ENCODE assay signal across 32 cellular contexts in genomic region chr5:156654444-156654843, GRCh38.
"Had no signal": no experiment of that assay in that cellular context is flagged by ENCODE, and none has a peak within 500 bp of the region (broad histone marks: within the 10 kb centered on the region; RNA-seq: fewer than 3 reads in every experiment).

No MANE protein-coding gene starts in this region.

- H3K27me3 Mint-ChIP-seq: dendritic cell treated with granulocyte-macrophage colony-stimulating factor and Interleukin-4, amounts not matched to agents 40 ng/mL and 50 ng/mL, for 4 days had no signal

- H3K4me3 ChIP-seq: coronary artery, dorsolateral prefrontal cortex, heart left ventricle had no signal

- DNase-seq: activated CD4-positive, alpha-beta memory T cell treated with anti-CD3 and anti-CD28 coated beads for 36 hours; activated CD4-positive, alpha-beta T cell treated with anti-CD3 and anti-CD28 coated beads for 36 hours; activated CD4-positive, alpha-beta T cell treated with anti-CD3 and anti-CD28 coated beads, Interleukin-2, amount 10 ng/mL, durations not matched to agents 24 days and 14 days; activated CD4-positive, CD25-positive, alpha-beta regulatory T cell; activated CD4-positive, CD25-positive, alpha-beta regulatory T cell treated with anti-CD3 and anti-CD28 coated beads, Interleukin-2, amount 50 U/mL, for 72 hours; activated CD8-positive, alpha-beta memory T cell treated with anti-CD3 and anti-CD28 coated beads, Interleukin-2, amount 10 ng/mL, durations not matched to agents 7 days and 5 days; activated CD8-positive, alpha-beta memory T cell treated with anti-CD3 and anti-CD28 coated beads, Interleukin-2, amount 50 U/mL, for 4 hours; activated CD8-positive, alpha-beta T cell treated with anti-CD3 and anti-CD28 coated beads, Interleukin-2, amount 10 ng/mL, durations not matched to agents 7 days and 5 days; activated effector memory CD4-positive, alpha-beta T cell treated with anti-CD3 and anti-CD28 coated beads, Interleukin-2, amount 50 U/mL, for 16 hours; activated naive CD4-positive, alpha-beta T cell treated with anti-CD3 and anti-CD28 coated beads for 36 hours; activated naive CD8-positive, alpha-beta T cell treated with anti-CD3 and anti-CD28 coated beads for 36 hours; activated naive CD8-positive, alpha-beta T cell treated with anti-CD3 and anti-CD28 coated beads, Interleukin-2, amount 50 U/mL, for 24 hours; activated T-cell treated with anti-CD3 and anti-CD28 coated beads, Interleukin-2, amount 50 U/mL, for 1 hour; activated T-cell treated with anti-CD3 and anti-CD28 coated beads, Interleukin-2, amount 50 U/mL, for 48 hours; anterior cingulate cortex; brain microvascular endothelial cell; dorsolateral prefrontal cortex; foreskin fibroblast; glutamatergic neuron; heart left ventricle; T-helper 1 cell; T-helper 17 cell; T1000; WERI-Rb-1 had no signal

- H3K36me3 Mint-ChIP-seq: activated CD4-positive, alpha-beta memory T cell treated with anti-CD3 and anti-CD28 coated beads for 36 hours; activated CD8-positive, alpha-beta memory T cell treated with anti-CD3 and anti-CD28 coated beads, Interleukin-2, amount 10 ng/mL, durations not matched to agents 7 days and 5 days; activated naive CD4-positive, alpha-beta T cell treated with anti-CD3 and anti-CD28 coated beads, Interleukin-2, amount 50 U/mL, for 24 hours; activated naive CD8-positive, alpha-beta T cell treated with anti-CD3 and anti-CD28 coated beads for 36 hours had no signal

- H3K4me3 Mint-ChIP-seq: activated CD4-positive, alpha-beta memory T cell treated with anti-CD3 and anti-CD28 coated beads for 36 hours; activated CD4-positive, alpha-beta T cell treated with anti-CD3 and anti-CD28 coated beads for 36 hours; activated CD4-positive, alpha-beta T cell treated with anti-CD3 and anti-CD28 coated beads, Interleukin-2, amount 10 ng/mL, durations not matched to agents 24 days and 14 days; activated CD8-positive, alpha-beta memory T cell treated with anti-CD3 and anti-CD28 coated beads, Interleukin-2, amount 10 ng/mL, durations not matched to agents 7 days and 5 days; activated CD8-positive, alpha-beta T cell treated with anti-CD3 and anti-CD28 coated beads, Interleukin-2, amount 10 ng/mL, durations not matched to agents 7 days and 5 days; activated naive CD4-positive, alpha-beta T cell treated with anti-CD3 and anti-CD28 coated beads for 36 hours; activated naive CD4-positive, alpha-beta T cell treated with anti-CD3 and anti-CD28 coated beads, Interleukin-2, amount 50 U/mL, for 24 hours; activated naive CD8-positive, alpha-beta T cell treated with anti-CD3 and anti-CD28 coated beads for 36 hours; activated naive CD8-positive, alpha-beta T cell treated with anti-CD3 and anti-CD28 coated beads, Interleukin-2, amount 50 U/mL, for 24 hours; activated T-helper 1 cell treated with anti-CD3 and anti-CD28 coated beads, Interleukin-12 subunit alpha, Interleukin-12 subunit beta, Interleukin-2, Interleukin-4 antibody, amounts not matched to agents 30 ng/mL and 10 ng/mL and 1 ng/mL, durations not matched to agents 14 hours and 24 hours and 36 hours; central memory CD8-positive, alpha-beta T cell; dendritic cell treated with granulocyte-macrophage colony-stimulating factor and Interleukin-4, amounts not matched to agents 40 ng/mL and 50 ng/mL, for 4 days; T-helper 17 cell; T-helper 2 cell treated with Interferon-gamma antibody and Interleukin-4, amounts not matched to agents 5 μg/mL and 100 μg/mL, for 36 hours had no signal

- H3K27me3 ChIP-seq: brain microvascular endothelial cell, dorsolateral prefrontal cortex, heart left ventricle had no signal

- H3K4me1 Mint-ChIP-seq: activated CD4-positive, alpha-beta T cell treated with anti-CD3 and anti-CD28 coated beads for 36 hours; activated CD4-positive, alpha-beta T cell treated with anti-CD3 and anti-CD28 coated beads, Interleukin-2, amount 10 ng/mL, durations not matched to agents 24 days and 14 days; activated CD8-positive, alpha-beta memory T cell treated with anti-CD3 and anti-CD28 coated beads, Interleukin-2, amount 10 ng/mL, durations not matched to agents 7 days and 5 days; activated naive CD4-positive, alpha-beta T cell treated with anti-CD3 and anti-CD28 coated beads, Interleukin-2, amount 50 U/mL, for 24 hours; activated naive CD8-positive, alpha-beta T cell treated with anti-CD3 and anti-CD28 coated beads, Interleukin-2, amount 50 U/mL, for 24 hours; central memory CD8-positive, alpha-beta T cell; T-helper 17 cell had no signal

- H3K9me3 Mint-ChIP-seq: activated CD4-positive, alpha-beta memory T cell treated with anti-CD3 and anti-CD28 coated beads for 36 hours; activated naive CD4-positive, alpha-beta T cell treated with anti-CD3 and anti-CD28 coated beads for 36 hours; activated naive CD4-positive, alpha-beta T cell treated with anti-CD3 and anti-CD28 coated beads, Interleukin-2, amount 50 U/mL, for 24 hours; activated naive CD8-positive, alpha-beta T cell treated with anti-CD3 and anti-CD28 coated beads for 36 hours; activated naive CD8-positive, alpha-beta T cell treated with anti-CD3 and anti-CD28 coated beads, Interleukin-2, amount 50 U/mL, for 24 hours; activated T-helper 1 cell treated with anti-CD3 and anti-CD28 coated beads, Interleukin-12 subunit alpha, Interleukin-12 subunit beta, Interleukin-2, Interleukin-4 antibody, amounts not matched to agents 30 ng/mL and 10 ng/mL and 1 ng/mL, durations not matched to agents 14 hours and 24 hours and 36 hours; activated T-helper 2 cell treated with anti-CD3 and anti-CD28 coated beads, Interferon-gamma antibody, Interleukin-2, Interleukin-4, amounts not matched to agents 10 μg/mL and 5 μg/mL and 100 μg/mL, durations not matched to agents 14 hours and 24 hours and 36 hours; central memory CD8-positive, alpha-beta T cell; dendritic cell treated with granulocyte-macrophage colony-stimulating factor and Interleukin-4, amounts not matched to agents 40 ng/mL and 50 ng/mL, for 4 days; T-helper 2 cell treated with Interferon-gamma antibody and Interleukin-4, amounts not matched to agents 5 μg/mL and 100 μg/mL, for 36 hours had no signal

- ATAC-seq: activated CD4-positive, alpha-beta T cell treated with anti-CD3 and anti-CD28 coated beads for 36 hours; activated CD8-positive, alpha-beta memory T cell treated with anti-CD3 and anti-CD28 coated beads, Interleukin-2, amount 10 ng/mL, durations not matched to agents 7 days and 5 days; activated CD8-positive, alpha-beta T cell treated with anti-CD3 and anti-CD28 coated beads, Interleukin-2, amount 10 ng/mL, durations not matched to agents 7 days and 5 days; activated naive CD8-positive, alpha-beta T cell treated with anti-CD3 and anti-CD28 coated beads, Interleukin-2, amount 50 U/mL, for 24 hours; heart left ventricle; T-helper 17 cell had no signal

- H3K9me3 ChIP-seq: heart left ventricle had no signal

- H3K36me3 ChIP-seq: brain microvascular endothelial cell, WERI-Rb-1 had no signal

- H3K27ac Mint-ChIP-seq: activated CD4-positive, alpha-beta memory T cell treated with anti-CD3 and anti-CD28 coated beads for 36 hours; activated CD4-positive, alpha-beta T cell treated with anti-CD3 and anti-CD28 coated beads for 36 hours; activated CD4-positive, alpha-beta T cell treated with anti-CD3 and anti-CD28 coated beads, Interleukin-2, amount 10 ng/mL, durations not matched to agents 24 days and 14 days; activated CD8-positive, alpha-beta memory T cell treated with anti-CD3 and anti-CD28 coated beads, Interleukin-2, amount 10 ng/mL, durations not matched to agents 7 days and 5 days; activated CD8-positive, alpha-beta T cell treated with anti-CD3 and anti-CD28 coated beads, Interleukin-2, amount 10 ng/mL, durations not matched to agents 7 days and 5 days; activated naive CD4-positive, alpha-beta T cell treated with anti-CD3 and anti-CD28 coated beads for 36 hours; activated naive CD4-positive, alpha-beta T cell treated with anti-CD3 and anti-CD28 coated beads, Interleukin-2, amount 50 U/mL, for 24 hours; activated naive CD8-positive, alpha-beta T cell treated with anti-CD3 and anti-CD28 coated beads for 36 hours; activated naive CD8-positive, alpha-beta T cell treated with anti-CD3 and anti-CD28 coated beads, Interleukin-2, amount 50 U/mL, for 24 hours; activated T-helper 1 cell treated with anti-CD3 and anti-CD28 coated beads, Interleukin-12 subunit alpha, Interleukin-12 subunit beta, Interleukin-2, Interleukin-4 antibody, amounts not matched to agents 30 ng/mL and 10 ng/mL and 1 ng/mL, durations not matched to agents 14 hours and 24 hours and 36 hours; activated T-helper 2 cell treated with anti-CD3 and anti-CD28 coated beads, Interferon-gamma antibody, Interleukin-2, Interleukin-4, amounts not matched to agents 10 μg/mL and 5 μg/mL and 100 μg/mL, durations not matched to agents 14 hours and 24 hours and 36 hours; dendritic cell treated with granulocyte-macrophage colony-stimulating factor and Interleukin-4, amounts not matched to agents 40 ng/mL and 50 ng/mL, for 4 days; T-helper 17 cell; T-helper 2 cell treated with Interferon-gamma antibody and Interleukin-4, amounts not matched to agents 5 μg/mL and 100 μg/mL, for 36 hours had no signal

- H3K27ac ChIP-seq: brain microvascular endothelial cell, coronary artery, dorsolateral prefrontal cortex, epithelial cell of prostate, heart left ventricle, WERI-Rb-1 had no signal
